Comparison of ENCODE assay signal across 8 cellular contexts in genomic region chr5:69217732-69218568, GRCh38. TPM values are rescaled to one million over a fixed set of nuclear protein-coding genes. Genes with fewer than 3 reads are reported as not detected.
DNase-seq lines count a peak whose midpoint lies in the region; ATAC-seq, FAIRE-seq and TF ChIP-seq lines count a peak whose summit lies in the region.

No MANE protein-coding gene starts in this region.

- intact Hi-C loops in left ventricle myocardium inferior (cut with micrococcal nuclease) (no loop called here), prostate gland (cut with DNase I) (loop anchor here (10.0 kb wide), 1 partner anchor 123 kb away; the partner anchor contains the start of gene SLC30A5)

- TF ChIP-seq CTCF in left ventricle myocardium inferior (IDR thresholded peaks at IDR 0.05; ENCODE audit: borderline replicate concordance), result peak; percentile 61
- peak in 3 of 4 experiments; percentile 15 to 65 (median 57) for TF ChIP-seq CTCF in prostate gland (IDR thresholded peaks at IDR 0.05)

- no peaks in the 10 kb centered on the region for H3K9me3 ChIP-seq in left ventricle myocardium inferior (replicated peaks)
- no peaks in the 10 kb centered on the region for H3K9me3 ChIP-seq in prostate gland

- peak; percentile 78 for TF ChIP-seq POLR2A in GM12891 (IDR thresholded peaks at IDR 0.05; ENCODE audit: low read depth, low read length)
- TF ChIP-seq POLR2A in prostate gland (IDR thresholded peaks at IDR 0.05), result peak; percentile 86

- H3K4me1 ChIP-seq in left ventricle myocardium inferior (peaks cover 39% of the 10 kb centered on the region), prostate gland (replicated peaks) (peaks cover 4% of the 10 kb centered on the region), urinary bladder (ENCODE audit: insufficient read depth) (no peaks in the 10 kb centered on the region)

- peak; percentile 97 for FAIRE-seq in GM12891 (lab: Jason Lieb, UNC)

- no peaks in the 10 kb centered on the region for H3K27me3 ChIP-seq in left ventricle myocardium inferior (ENCODE audit: low read depth)
- no peaks in the 10 kb centered on the region for H3K27me3 ChIP-seq in prostate gland (replicated peaks; ENCODE audit: insufficient read depth)

- H3K36me3 ChIP-seq in left ventricle myocardium inferior (no peaks in the 10 kb centered on the region), prostate gland (no peaks in the 10 kb centered on the region), urinary bladder (ENCODE audit: insufficient read depth) (no peaks in the 10 kb centered on the region)

- DNase-seq in GM12891 (ENCODE audit: insufficient read length, low spot score), result peak; percentile 86
- DNase-seq in NCI-H1417 (lab: John Stamatoyannopoulos, UW), result peak; percentile 78 to 92 (median 84)
- DNase-seq in SW480 (ENCODE audit: low spot score), result peak; percentile 86
- DNase-seq in amniotic epithelial cell (ENCODE audit: low read depth), result peak; percentile 89
- DNase-seq in left ventricle myocardium inferior, result peak; percentile 91
- peak; percentile 96 for DNase-seq in prostate gland (ENCODE audit: low spot score)

- H3K27ac ChIP-seq in left ventricle myocardium inferior (replicated peaks) (peak overlapping the region; percentile 99), prostate gland (peak overlapping the region; percentile 86 to 87), urinary bladder (ENCODE audit: low read depth) (peak overlapping the region; percentile 92)

- under 1% methylated on average over 44 of the region's 65 CpGs for WGBS in prostate gland
- under 1% methylated on average over 65 of the region's 65 CpGs for WGBS in urinary bladder

- ATAC-seq in HG02763 (IDR thresholded peaks at IDR 0.05; ENCODE audit: unreplicated experiment), result peak; percentile 92

- peak overlapping the region; percentile 93 for H3K4me3 ChIP-seq in left ventricle myocardium inferior
- H3K4me3 ChIP-seq in prostate gland, result peak overlapping the region; percentile 77 to 91
- peak overlapping the region; percentile 88 for H3K4me3 ChIP-seq in urinary bladder (ENCODE audit: low read depth, low read length)

TF ChIP-seq in GM12891, 5 proteins besides CTCF, POLR2A, EP300 and RAD21:
- TF ChIP-seq POU2F2 (IDR thresholded peaks at IDR 0.05; ENCODE audit: low read depth, low read length) (peak; percentile 65; the same call in 1 of the 2 replicates), POLR2AphosphoS5 (IDR thresholded peaks at IDR 0.05; ENCODE audit: low read depth, low read length) (no peak; the same call in 1 of the 2 replicates), SPI1 (IDR thresholded peaks at IDR 0.05; ENCODE audit: low read depth, low read length) (peak; percentile 14; the same call in 1 of the 2 replicates), TAF1 (IDR thresholded peaks at IDR 0.05; ENCODE audit: low read depth, low read length) (peak; percentile 53; the same call in 1 of the 2 replicates), PAX5 (IDR thresholded peaks at IDR 0.05; ENCODE audit: insufficient read depth, low read length, severe bottlenecking) (no peak)

RNA-seq across cellular contexts. Expression of gene CDK7, which starts 16.7 kb away (rescaled TPM):
- polyA plus RNA-seq in GM12891 (2012; ENCODE audit: low read depth, missing spikeins), result 43.2 TPM
- total RNA-seq in left ventricle myocardium inferior, result 10.5 TPM
- total RNA-seq in prostate gland, result 10 to 100 TPM; 25.5 to 99.1 TPM
- total RNA-seq in urinary bladder, result 31.2 TPM
- polyA plus RNA-seq in urinary bladder, result 17.3 TPM

RNA-seq across cellular contexts. Expression of gene CENPH, which starts 28.6 kb away (rescaled TPM):
- polyA plus RNA-seq in GM12891 (2012; ENCODE audit: low read depth, missing spikeins), result 33.9 TPM
- 3.1 TPM for total RNA-seq in left ventricle myocardium inferior
- 10 to 100 TPM in 1 of 2 donors, 1 to 10 TPM in 1; 5.3 to 17.4 TPM for total RNA-seq in prostate gland
- 20.5 TPM for total RNA-seq in urinary bladder
- polyA plus RNA-seq in urinary bladder, result 3.9 TPM

RNA-seq across cellular contexts. Expression of gene CCNB1, which starts 51.0 kb away (rescaled TPM):
- 116 TPM for polyA plus RNA-seq in GM12891 (2012; ENCODE audit: low read depth, missing spikeins)
- total RNA-seq in left ventricle myocardium inferior (3.5 TPM), prostate gland (10 to 100 TPM in 1 of 2 donors, 1 to 10 TPM in 1; 9.7 to 24.3 TPM), urinary bladder (41.9 TPM)
- polyA plus RNA-seq in urinary bladder, result 4.6 TPM

Comparison
In these comparisons a context has a peak if more than half of its experiments do, and no peak if none do; other contexts are left out.
1. Peak in every context shown above with its lines: DNase-seq, ATAC-seq, H3K4me3 ChIP-seq and H3K27ac ChIP-seq.